In genomic region chr9:76390656-76391055, GRCh38 we compare ENCODE assay signal across 1 cellular context.
TF ChIP-seq lines count a peak whose summit lies in the region.

No MANE protein-coding gene starts in this region.

TF ChIP-seq in liver, 16 proteins besides CTCF, POLR2A, EP300 and RAD21 (continued from another document):
- no peak for TF ChIP-seq ATF3 (IDR thresholded peaks at IDR 0.05)
- no peak for TF ChIP-seq JUND (IDR thresholded peaks at IDR 0.05)
- TF ChIP-seq HNF4G (IDR thresholded peaks at IDR 0.05): no peak
- TF ChIP-seq GABPA (IDR thresholded peaks at IDR 0.05 in 1 of 2, conservative IDR thresholded peaks at IDR 0.05 in 1 of 2): no peak
- no peak for TF ChIP-seq TAF1 (conservative IDR thresholded peaks at IDR 0.05)
